1 cellular context compared by ENCODE assay signal in the genomic region with DNA sequence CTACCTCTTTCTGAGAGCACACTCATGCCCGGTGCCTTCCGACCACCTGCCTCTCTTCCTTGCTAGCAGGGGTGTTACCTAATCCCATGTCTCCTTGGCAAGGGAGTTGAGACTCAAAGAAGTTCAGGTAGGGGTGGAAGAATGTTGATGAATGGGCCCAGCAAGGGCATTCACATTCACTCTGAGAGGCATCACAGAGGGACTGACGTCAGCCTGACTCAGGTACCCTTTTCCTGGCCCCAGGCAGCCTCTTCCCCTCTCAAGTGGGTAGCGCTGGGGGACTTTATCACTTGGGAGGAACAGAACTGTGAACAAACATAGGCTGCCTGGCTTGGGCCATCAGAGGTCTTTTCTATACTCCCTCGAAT.
TF ChIP-seq lines count a peak whose summit lies in the region.

No MANE protein-coding gene starts in this region.

TF ChIP-seq in GM23338, 12 proteins besides CTCF, POLR2A, EP300 and RAD21 (continued from another document):
- TF ChIP-seq, protein P1, sequence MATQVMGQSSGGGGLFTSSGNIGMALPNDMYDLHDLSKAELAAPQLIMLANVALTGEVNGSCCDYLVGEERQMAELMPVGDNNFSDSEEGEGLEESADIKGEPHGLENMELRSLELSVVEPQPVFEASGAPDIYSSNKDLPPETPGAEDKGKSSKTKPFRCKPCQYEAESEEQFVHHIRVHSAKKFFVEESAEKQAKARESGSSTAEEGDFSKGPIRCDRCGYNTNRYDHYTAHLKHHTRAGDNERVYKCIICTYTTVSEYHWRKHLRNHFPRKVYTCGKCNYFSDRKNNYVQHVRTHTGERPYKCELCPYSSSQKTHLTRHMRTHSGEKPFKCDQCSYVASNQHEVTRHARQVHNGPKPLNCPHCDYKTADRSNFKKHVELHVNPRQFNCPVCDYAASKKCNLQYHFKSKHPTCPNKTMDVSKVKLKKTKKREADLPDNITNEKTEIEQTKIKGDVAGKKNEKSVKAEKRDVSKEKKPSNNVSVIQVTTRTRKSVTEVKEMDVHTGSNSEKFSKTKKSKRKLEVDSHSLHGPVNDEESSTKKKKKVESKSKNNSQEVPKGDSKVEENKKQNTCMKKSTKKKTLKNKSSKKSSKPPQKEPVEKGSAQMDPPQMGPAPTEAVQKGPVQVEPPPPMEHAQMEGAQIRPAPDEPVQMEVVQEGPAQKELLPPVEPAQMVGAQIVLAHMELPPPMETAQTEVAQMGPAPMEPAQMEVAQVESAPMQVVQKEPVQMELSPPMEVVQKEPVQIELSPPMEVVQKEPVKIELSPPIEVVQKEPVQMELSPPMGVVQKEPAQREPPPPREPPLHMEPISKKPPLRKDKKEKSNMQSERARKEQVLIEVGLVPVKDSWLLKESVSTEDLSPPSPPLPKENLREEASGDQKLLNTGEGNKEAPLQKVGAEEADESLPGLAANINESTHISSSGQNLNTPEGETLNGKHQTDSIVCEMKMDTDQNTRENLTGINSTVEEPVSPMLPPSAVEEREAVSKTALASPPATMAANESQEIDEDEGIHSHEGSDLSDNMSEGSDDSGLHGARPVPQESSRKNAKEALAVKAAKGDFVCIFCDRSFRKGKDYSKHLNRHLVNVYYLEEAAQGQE (IDR thresholded peaks at IDR 0.05; ENCODE audit: unreplicated experiment): no peak
- TF ChIP-seq EZH2phosphoT487 (IDR thresholded peaks at IDR 0.05; ENCODE audit: unreplicated experiment): no peak
